8 cellular contexts compared by ENCODE assay signal in genomic region chr2:26172189-26172865, GRCh38. TPM values are rescaled to one million over a fixed set of nuclear protein-coding genes. Genes with fewer than 3 reads are reported as not detected.
DNase-seq lines count a peak whose midpoint lies in the region; ATAC-seq and TF ChIP-seq lines count a peak whose summit lies in the region.

No MANE protein-coding gene starts in this region.

- peak; percentile 32 for DNase-seq in NCI-H2227 (lab: John Stamatoyannopoulos, UW; ENCODE audit: unreplicated experiment)
- DNase-seq in NCI-H2227 treated with DMSO at 0.1 percent for 48 hours (lab: John Stamatoyannopoulos, UW) = no peak
- DNase-seq in left ventricle myocardium inferior = no peak

- peak overlapping the region; percentile 71 for H3K4me3 Mint-ChIP-seq in stimulated activated memory B cell treated with anti-CD40 and anti-IgM and Interleukin-4, amounts not matched to agents 10 μg/mL and 1 μg/mL and 100 μg/mL, for 72 hours

- peaks cover 64% of the 10 kb centered on the region for H3K27me3 Mint-ChIP-seq in stimulated activated memory B cell treated with anti-CD40 and anti-IgM and Interleukin-4, amounts not matched to agents 10 μg/mL and 1 μg/mL and 100 μg/mL, for 72 hours

- H3K9ac ChIP-seq in SU-DHL-6 (ENCODE audit: low read length) = no peak overlapping the region

- no peak for ATAC-seq in stimulated activated memory B cell treated with anti-CD40 and anti-IgM and Interleukin-4, amounts not matched to agents 10 μg/mL and 1 μg/mL and 100 μg/mL, for 72 hours
- ATAC-seq in GM18498 (IDR thresholded peaks at IDR 0.05; ENCODE audit: unreplicated experiment) (no peak), GM21528 (IDR thresholded peaks at IDR 0.05; ENCODE audit: low FRiP score, unreplicated experiment) (no peak), GM18873 (IDR thresholded peaks at IDR 0.05; ENCODE audit: low FRiP score, unreplicated experiment) (no peak)

- H3K27ac ChIP-seq in SU-DHL-6 (ENCODE audit: low read depth, low read length) (no peak overlapping the region), left ventricle myocardium inferior (replicated peaks) (no peak overlapping the region)

- H3K36me3 ChIP-seq in SU-DHL-6 (ENCODE audit: low read length) (no peaks in the 10 kb centered on the region), left ventricle myocardium inferior (no peaks in the 10 kb centered on the region)

- no peaks in the 10 kb centered on the region for H4K20me1 ChIP-seq in SU-DHL-6 (ENCODE audit: low read depth, low read length)

- peak overlapping the region; percentile 31 for H3K4me2 ChIP-seq in SU-DHL-6 (ENCODE audit: low read depth, low read length, poor library complexity, severe bottlenecking)

- peaks cover 12% of the 10 kb centered on the region for H3K4me1 Mint-ChIP-seq in stimulated activated memory B cell treated with anti-CD40 and anti-IgM and Interleukin-4, amounts not matched to agents 10 μg/mL and 1 μg/mL and 100 μg/mL, for 72 hours

- H3K27ac Mint-ChIP-seq in stimulated activated memory B cell treated with anti-CD40 and anti-IgM and Interleukin-4, amounts not matched to agents 10 μg/mL and 1 μg/mL and 100 μg/mL, for 72 hours = no peak overlapping the region

- intact Hi-C loops in left ventricle myocardium inferior (cut with micrococcal nuclease) = no loop called here

- no peaks in the 10 kb centered on the region for H3F3A ChIP-seq in SU-DHL-6 (ENCODE audit: insufficient read depth)

- H3K9me3 ChIP-seq in SU-DHL-6 (ENCODE audit: insufficient read depth, low read length) (no peaks in the 10 kb centered on the region), left ventricle myocardium inferior (replicated peaks) (no peaks in the 10 kb centered on the region)

- H3K4me3 ChIP-seq in SU-DHL-6 (ENCODE audit: insufficient read depth, low read length, poor library complexity, severe bottlenecking) (no peak overlapping the region), left ventricle myocardium inferior (peak overlapping the region; percentile 64)

- H2AFZ ChIP-seq in SU-DHL-6 (ENCODE audit: low read depth, low read length, severe bottlenecking) = no peak overlapping the region

- no peaks in the 10 kb centered on the region for H3K9me3 Mint-ChIP-seq in stimulated activated memory B cell treated with anti-CD40 and anti-IgM and Interleukin-4, amounts not matched to agents 10 μg/mL and 1 μg/mL and 100 μg/mL, for 72 hours

- H3K27me3 ChIP-seq in SU-DHL-6 (ENCODE audit: low read length) (no peaks in the 10 kb centered on the region), left ventricle myocardium inferior (ENCODE audit: low read depth) (peaks cover 49% of the 10 kb centered on the region)

- no peaks in the 10 kb centered on the region for H3K9me2 ChIP-seq in SU-DHL-6 (replicated peaks; ENCODE audit: insufficient read depth, low read length)

- TF ChIP-seq CTCF in SU-DHL-6 (IDR thresholded peaks at IDR 0.05; ENCODE audit: insufficient read depth, low read length, poor library complexity, severe bottlenecking) = no peak
- no peak for TF ChIP-seq CTCF in left ventricle myocardium inferior (IDR thresholded peaks at IDR 0.05; ENCODE audit: borderline replicate concordance)

- H3K4me1 ChIP-seq in left ventricle myocardium inferior = peaks cover 10% of the 10 kb centered on the region

- no peaks in the 10 kb centered on the region for H3K36me3 Mint-ChIP-seq in stimulated activated memory B cell treated with anti-CD40 and anti-IgM and Interleukin-4, amounts not matched to agents 10 μg/mL and 1 μg/mL and 100 μg/mL, for 72 hours

- H3K79me2 ChIP-seq in SU-DHL-6 (ENCODE audit: insufficient read depth, low read length) = no peaks in the 10 kb centered on the region

RNA-seq across cellular contexts. Expression of gene GAREM2, which starts 0.6 kb away (rescaled TPM):
- total RNA-seq in left ventricle myocardium inferior = 0.93 TPM
